Comparison of ENCODE assay signal across 11 cellular contexts in genomic region chr7:2110586-2111396, GRCh38.
DNase-seq lines count a peak whose midpoint lies in the region; ATAC-seq and TF ChIP-seq lines count a peak whose summit lies in the region.
"Had no signal": no experiment of that assay in that cellular context is flagged by ENCODE, and none has a peak within 500 bp of the region (broad histone marks: within the 10 kb centered on the region; RNA-seq: fewer than 3 reads in every experiment).

No MANE protein-coding gene starts in this region.

- peaks cover 35% of the 10 kb centered on the region for H3K4me1 Mint-ChIP-seq in activated CD4-positive, alpha-beta T cell treated with anti-CD3 and anti-CD28 coated beads, Interleukin-2, amount 10 ng/mL, durations not matched to agents 7 days and 5 days

- H3K79me2 ChIP-seq in mesendoderm (ENCODE audit: control insufficient read depth, insufficient read depth, low read length) = no peaks in the 10 kb centered on the region

- H3K36me3 Mint-ChIP-seq in activated CD4-positive, alpha-beta T cell treated with anti-CD3 and anti-CD28 coated beads, Interleukin-2, amount 10 ng/mL, durations not matched to agents 7 days and 5 days (ENCODE audit: low read depth) = peaks cover 7% of the 10 kb centered on the region

- H3K4me3 ChIP-seq in astrocyte of the spinal cord (ENCODE audit: low read depth, low read length) (no peak overlapping the region), mesendoderm (ENCODE audit: low read length) (no peak overlapping the region), stomach smooth muscle (ENCODE audit: low read length in 2 of 2) (peak overlapping the region in 1 of 2 donors; percentile 65), upper lobe of right lung (no peak overlapping the region)
- H3K4me3 ChIP-seq: lower lobe of right lung had no signal

- H3K79me1 ChIP-seq in mesendoderm (ENCODE audit: low read length) = peaks cover 2% of the 10 kb centered on the region

- no CpG with 5 or more reads among the region's 34 CpGs for WGBS in mesendoderm (ENCODE audit: extremely low coverage, insufficient coverage, low lambda C conversion rate)

- H2BK120ac ChIP-seq in mesendoderm (ENCODE audit: low read depth, low read length) = no peak overlapping the region

- H3K4ac ChIP-seq in mesendoderm (ENCODE audit: low read depth, low read length) = no peak overlapping the region

- no peak for DNase-seq in activated CD4-positive, alpha-beta T cell treated with anti-CD3 and anti-CD28 coated beads, Interleukin-2, amount 10 ng/mL, durations not matched to agents 7 days and 5 days
- DNase-seq in activated CD4-positive, alpha-beta T cell treated with anti-CD3 and anti-CD28 coated beads for 48 hours = no peak
- DNase-seq in astrocyte of the spinal cord (ENCODE audit: low read depth, low spot score) (peak; percentile 44), mesendoderm (no peak), upper lobe of right lung (no peak)
- DNase-seq: lower lobe of right lung, NCI-H187 had no signal

- TF ChIP-seq CTCF in astrocyte of the spinal cord (IDR thresholded peaks at IDR 0.05; ENCODE audit: low read depth, low read length) (no peak), upper lobe of right lung (IDR thresholded peaks at IDR 0.05) (no peak)

- no peak overlapping the region for H3K4me3 Mint-ChIP-seq in activated CD4-positive, alpha-beta T cell treated with anti-CD3 and anti-CD28 coated beads, Interleukin-2, amount 10 ng/mL, durations not matched to agents 7 days and 5 days
- H3K4me3 Mint-ChIP-seq: activated T-cell treated with anti-CD3 and anti-CD28 coated beads, Interleukin-2, amount 50 U/mL, for 4 hours had no signal

- H4K5ac ChIP-seq in mesendoderm (ENCODE audit: low read length) = no peak overlapping the region

- H2AK5ac ChIP-seq in mesendoderm (ENCODE audit: low read length) = no peak overlapping the region

- H3K18ac ChIP-seq in mesendoderm (ENCODE audit: low read length) = no peak overlapping the region

- H3K27ac ChIP-seq in mesendoderm (ENCODE audit: low read depth, low read length) (no peak overlapping the region), stomach smooth muscle (ENCODE audit: low read length) (peak overlapping the region; percentile 37), upper lobe of right lung (no peak overlapping the region)
- H3K27ac ChIP-seq: lower lobe of right lung had no signal

- POLR2A ChIA-PET in activated CD4-positive, alpha-beta T cell treated with anti-CD3 and anti-CD28 coated beads, Interleukin-2, amount 10 ng/mL, durations not matched to agents 7 days and 5 days (lab: Charles Lee) = no interaction called here

- in situ Hi-C loops in astrocyte of the spinal cord (cut with HindIII; ENCODE audit: low sequenced_read_pairs) = no loop called here

- no peak overlapping the region for H3K4me2 ChIP-seq in mesendoderm (ENCODE audit: low read length)

- intact Hi-C loops in upper lobe of right lung (cut with DNase I) = no loop called here

- peak overlapping the region; percentile 99 for H3K23ac ChIP-seq in mesendoderm (ENCODE audit: low read length)

- peak overlapping the region; percentile 0 for H3K27ac Mint-ChIP-seq in activated CD4-positive, alpha-beta T cell treated with anti-CD3 and anti-CD28 coated beads, Interleukin-2, amount 10 ng/mL, durations not matched to agents 7 days and 5 days

- no peaks in the 10 kb centered on the region for H3K9me3 Mint-ChIP-seq in activated CD4-positive, alpha-beta T cell treated with anti-CD3 and anti-CD28 coated beads, Interleukin-2, amount 10 ng/mL, durations not matched to agents 7 days and 5 days
- H3K9me3 Mint-ChIP-seq: activated T-cell treated with anti-CD3 and anti-CD28 coated beads, Interleukin-2, amount 50 U/mL, for 4 hours had no signal

- H3K9me3 ChIP-seq in stomach smooth muscle (ENCODE audit: control insufficient read depth in 2 of 2, low read length in 2 of 2) = no peaks in the 10 kb centered on the region
- H3K9me3 ChIP-seq in upper lobe of right lung = no peaks in the 10 kb centered on the region
- H3K9me3 ChIP-seq: lower lobe of right lung had no signal

- no peaks in the 10 kb centered on the region for H3K27me3 Mint-ChIP-seq in activated CD4-positive, alpha-beta T cell treated with anti-CD3 and anti-CD28 coated beads, Interleukin-2, amount 10 ng/mL, durations not matched to agents 7 days and 5 days

- H3K36me3 ChIP-seq in mesendoderm (ENCODE audit: control insufficient read depth, insufficient read depth, low read length) (no peaks in the 10 kb centered on the region), stomach smooth muscle (ENCODE audit: control insufficient read depth in 2 of 2, insufficient read depth in 2 of 2, low read length in 2 of 2) (no peaks in the 10 kb centered on the region), upper lobe of right lung (peaks cover 5% of the 10 kb centered on the region)

- H3K27me3 ChIP-seq in mesendoderm (ENCODE audit: insufficient read depth, low read length, poor library complexity) = no peaks in the 10 kb centered on the region
- H3K27me3 ChIP-seq in stomach smooth muscle (ENCODE audit: control insufficient read depth in 1 of 2, insufficient read depth in 2 of 2, low read length in 2 of 2) = no peaks in the 10 kb centered on the region
- H3K27me3 ChIP-seq in upper lobe of right lung = no peaks in the 10 kb centered on the region

- H3K9ac ChIP-seq in mesendoderm (ENCODE audit: low read length) = no peak overlapping the region
- H3K9ac ChIP-seq in stomach smooth muscle (ENCODE audit: low read length in 2 of 2) = no peak overlapping the region

- ATAC-seq in GM19328 (IDR thresholded peaks at IDR 0.05; ENCODE audit: unreplicated experiment) (no peak), HG03280 (IDR thresholded peaks at IDR 0.05; ENCODE audit: unreplicated experiment) (no peak), upper lobe of right lung (no peak)

- no peaks in the 10 kb centered on the region for H3K4me1 ChIP-seq in mesendoderm (ENCODE audit: control insufficient read depth, low read depth, low read length)
- H3K4me1 ChIP-seq in stomach smooth muscle (ENCODE audit: control insufficient read depth, insufficient read depth, low read length) = peaks cover 22% of the 10 kb centered on the region
- H3K4me1 ChIP-seq in upper lobe of right lung = peaks cover 6% of the 10 kb centered on the region

- H3K56ac ChIP-seq in mesendoderm (ENCODE audit: low read length) = peak overlapping the region; percentile 56

- CTCF ChIA-PET in activated CD4-positive, alpha-beta T cell treated with anti-CD3 and anti-CD28 coated beads, Interleukin-2, amount 10 ng/mL, durations not matched to agents 7 days and 5 days (lab: Charles Lee) = interaction anchor here (1.6 kb wide), 1 partner anchor 40 kb away, joined by 3 read pairs; no protein-coding TSS in a partner anchor

- no peak overlapping the region for H2BK15ac ChIP-seq in mesendoderm (replicated peaks; ENCODE audit: low read depth)

- H2BK5ac ChIP-seq in mesendoderm (ENCODE audit: low read length) = no peak overlapping the region

- H4K8ac ChIP-seq in mesendoderm (ENCODE audit: low read depth, low read length) = no peak overlapping the region
